8 cellular contexts compared by ENCODE assay signal in genomic region chr10:32980242-32980557, GRCh38. TPM values are rescaled to one million over a fixed set of nuclear protein-coding genes. Genes with fewer than 3 reads are reported as not detected.
DNase-seq lines count a peak whose midpoint lies in the region; ATAC-seq and TF ChIP-seq lines count a peak whose summit lies in the region.

No MANE protein-coding gene starts in this region.

- H3K27ac ChIP-seq in SJSA1: peak overlapping the region; percentile 88
- H3K27ac ChIP-seq in sigmoid colon: peak overlapping the region; percentile 91 to 96 (median 92)

- DNase-seq in GM12865 (ENCODE audit: low read depth) (no peak), SJSA1 (ENCODE audit: low read depth in 1 of 2, low spot score in 2 of 2) (no peak), fibroblast of pulmonary artery (ENCODE audit: low read depth) (no peak), sigmoid colon (no peak), activated gamma-delta T cell (lab: John Stamatoyannopoulos, UW) (no peak), NCI-H774 (lab: John Stamatoyannopoulos, UW) (no peak)

- no peaks in the 10 kb centered on the region for H3K27me3 ChIP-seq in SJSA1 (replicated peaks)
- no peaks in the 10 kb centered on the region for H3K27me3 ChIP-seq in sigmoid colon

- H3K9me3 ChIP-seq in SJSA1 (replicated peaks): no peaks in the 10 kb centered on the region; the same call in 1 of the 2 replicates
- no peaks in the 10 kb centered on the region for H3K9me3 ChIP-seq in sigmoid colon

- intact Hi-C loops in sigmoid colon (cut with DNase I): loop anchor here (1.0 to 2.0 kb wide), 2 partner anchors 18 to 25 kb away; no protein-coding TSS in a partner anchor

- H3K4me3 ChIP-seq in GM12865 (ENCODE audit: low read depth, low read length) (peak overlapping the region; percentile 70), SJSA1 (peak overlapping the region; percentile 29), fibroblast of pulmonary artery (replicated peaks; ENCODE audit: low read depth, low read length) (peak overlapping the region; percentile 39), sigmoid colon (peak overlapping the region; percentile 42 to 53 (median 48))

- WGBS in sigmoid colon, 2 donors: 1% methylated on average over 6 of the region's 6 CpGs

- ATAC-seq in GM21737 (IDR thresholded peaks at IDR 0.05; ENCODE audit: unreplicated experiment) (no peak), HG02973 (IDR thresholded peaks at IDR 0.05; ENCODE audit: unreplicated experiment) (no peak)

- peaks cover 45% of the 10 kb centered on the region for H3K4me1 ChIP-seq in SJSA1 (replicated peaks)
- peaks cover 0 to 33% (median 24%) of the 10 kb centered on the region in 4 donors for H3K4me1 ChIP-seq in sigmoid colon

- TF ChIP-seq CTCF in GM12865 (IDR thresholded peaks at IDR 0.05; ENCODE audit: insufficient read depth, low read depth, low read length, missing control alignments) (no peak), fibroblast of pulmonary artery (IDR thresholded peaks at IDR 0.05; ENCODE audit: low read length, missing control alignments) (no peak), sigmoid colon (IDR thresholded peaks at IDR 0.05) (no peak)

- no peak for TF ChIP-seq EP300 in sigmoid colon (IDR thresholded peaks at IDR 0.05)

- no peak for TF ChIP-seq POLR2A in sigmoid colon (IDR thresholded peaks at IDR 0.05)

- no peaks in the 10 kb centered on the region for H3K36me3 ChIP-seq in SJSA1
- no peaks in the 10 kb centered on the region for H3K36me3 ChIP-seq in sigmoid colon

RNA-seq across cellular contexts. Expression of gene ITGB1, which starts 22.2 kb away (rescaled TPM):
- 1,448 and 1,992 TPM in 2 replicates for total RNA-seq in SJSA1 (2014; rRNA removed; shearing (Covaris generic))
- total RNA-seq in sigmoid colon: 1,000 to 10,000 TPM in 1 of 4 donors, 100 to 1,000 TPM in 3; 588 to 1,360 (median 919) TPM
- polyA plus RNA-seq in sigmoid colon: 100 to 1,000 TPM in 1 of 3 donors, 10 to 100 TPM in 2; 43.8 to 151 (median 50.9) TPM
